ENCODE assay signal across 14 cellular contexts in genomic region chr12:122999986-123000420, GRCh38. TPM values are rescaled to one million over a fixed set of nuclear protein-coding genes. Genes with fewer than 3 reads are reported as not detected.
DNase-seq lines count a peak whose midpoint lies in the region; ATAC-seq and TF ChIP-seq lines count a peak whose summit lies in the region.
"Had no signal": no experiment of that assay in that cellular context is flagged by ENCODE, and none has a peak within 500 bp of the region (broad histone marks: within the 10 kb centered on the region; RNA-seq: fewer than 3 reads in every experiment).

No MANE protein-coding gene starts in this region.

- H2AFZ ChIP-seq in osteoblast (ENCODE audit: low read length), result no peak overlapping the region

- TF ChIP-seq CTCF in HEK293 (tag by site-specific recombination; IDR thresholded peaks at IDR 0.05) (no peak), osteoblast (IDR thresholded peaks at IDR 0.05; ENCODE audit: extremely low read depth, low read depth, low read length) (no peak)

- POLR2A ChIA-PET in HEK293 (lab: Yijun Ruan, JAX), result interaction anchor here (0.5 kb wide), 1 partner anchor 781 kb away, joined by 4 read pairs; no protein-coding TSS in a partner anchor
- POLR2A ChIA-PET in naive thymus-derived CD4-positive, alpha-beta T cell (lab: Charles Lee), result no interaction called here

- H3K79me2 ChIP-seq in osteoblast (ENCODE audit: insufficient read depth, low read length), result no peaks in the 10 kb centered on the region

- H3K36me3 ChIP-seq in HEK293 (ENCODE audit: control insufficient read depth in 2 of 2, insufficient read depth in 1 of 2, low read length in 2 of 2) (no peaks in the 10 kb centered on the region), osteoblast (ENCODE audit: insufficient read depth, low read length) (peaks cover 6% of the 10 kb centered on the region)
- H3K36me3 ChIP-seq in naive thymus-derived CD4-positive, alpha-beta T cell (ENCODE audit: control insufficient read depth in 2 of 3, insufficient read depth in 3 of 3, low read length in 3 of 3), result peaks cover 0 to 80% (median 6%) of the 10 kb centered on the region in 3 experiments
- H3K36me3 ChIP-seq: SJCRH30 had no signal

- no peak overlapping the region for H3K4me2 ChIP-seq in osteoblast (ENCODE audit: insufficient read depth, low read length)

- H3K27me3 ChIP-seq in osteoblast (ENCODE audit: insufficient read depth, low read length), result no peaks in the 10 kb centered on the region
- H3K27me3 ChIP-seq in naive thymus-derived CD4-positive, alpha-beta T cell (ENCODE audit: control insufficient read depth in 2 of 2, insufficient read depth in 2 of 2, low read length in 2 of 2), result no peaks in the 10 kb centered on the region
- H3K27me3 ChIP-seq: SJCRH30 had no signal

- H3K4me1 Mint-ChIP-seq in naive thymus-derived CD4-positive, alpha-beta T cell, result no peaks in the 10 kb centered on the region

- no peak overlapping the region for H3K27ac Mint-ChIP-seq in naive thymus-derived CD4-positive, alpha-beta T cell

- H3K4me3 Mint-ChIP-seq in naive thymus-derived CD4-positive, alpha-beta T cell, result no peak overlapping the region

- CTCF ChIA-PET in HEK293 (lab: Yijun Ruan, JAX), result no interaction called here
- CTCF ChIA-PET in naive thymus-derived CD4-positive, alpha-beta T cell (lab: Charles Lee), result interaction anchor here (0.6 kb wide), 1 partner anchor 195 kb away, joined by 3 read pairs; no protein-coding TSS in a partner anchor

- H3K27me3 Mint-ChIP-seq in naive thymus-derived CD4-positive, alpha-beta T cell, result no peaks in the 10 kb centered on the region

- DNase-seq in MV-4-11 (lab: John Stamatoyannopoulos, UW) (peak; percentile 15), amniotic epithelial cell (ENCODE audit: low read depth) (peak; percentile 11), osteoblast (ENCODE audit: insufficient read length, low spot score, missing footprints) (peak; percentile 36), activated gamma-delta T cell (lab: John Stamatoyannopoulos, UW) (no peak)
- no peak for DNase-seq in naive thymus-derived CD4-positive, alpha-beta T cell
- DNase-seq: DMS 273 treated with DMSO at 0.1 percent for 48 hours, NCI-H1092 treated with DMSO at 0.1 percent for 48 hours, NCI-H187, NCI-H510A treated with DMSO at 0.1 percent for 48 hours, SJCRH30, SW 1271 had no signal

- peaks cover 0 to 15% (median 4%) of the 10 kb centered on the region in 5 donors for H3K36me3 Mint-ChIP-seq in naive thymus-derived CD4-positive, alpha-beta T cell

- no peak overlapping the region for H3K4me3 ChIP-seq in HEK293 (ENCODE audit: low read depth, low read length)
- H3K4me3 ChIP-seq in osteoblast (ENCODE audit: insufficient read depth, low read length), result no peak overlapping the region
- no peak overlapping the region for H3K4me3 ChIP-seq in naive thymus-derived CD4-positive, alpha-beta T cell (ENCODE audit: low read length)
- H3K4me3 ChIP-seq: SJCRH30 had no signal

- H3K4me1 ChIP-seq in HEK293 (ENCODE audit: control insufficient read depth, insufficient read depth, low read length) (no peaks in the 10 kb centered on the region), osteoblast (ENCODE audit: insufficient read depth, low read length) (no peaks in the 10 kb centered on the region)
- H3K4me1 ChIP-seq in naive thymus-derived CD4-positive, alpha-beta T cell (ENCODE audit: control insufficient read depth in 2 of 2, insufficient read depth in 2 of 2, low read length in 2 of 2), result no peaks in the 10 kb centered on the region
- H3K4me1 ChIP-seq: SJCRH30 had no signal

- intact Hi-C loops in naive thymus-derived CD4-positive, alpha-beta T cell (cut with micrococcal nuclease), result no loop called here

- ATAC-seq in GM18867 (IDR thresholded peaks at IDR 0.05; ENCODE audit: unreplicated experiment) (no peak), esophagus mucosa (no peak)
- ATAC-seq in naive thymus-derived CD4-positive, alpha-beta T cell, result no peak

- H4K20me1 ChIP-seq in osteoblast (ENCODE audit: insufficient read depth, low read length), result no peaks in the 10 kb centered on the region

- no peaks in the 10 kb centered on the region for H3K9me3 ChIP-seq in HEK293 (ENCODE audit: control insufficient read depth, insufficient read depth, low read depth, low read length)
- H3K9me3 ChIP-seq in osteoblast (ENCODE audit: low read depth, low read length), result no peaks in the 10 kb centered on the region
- no peaks in the 10 kb centered on the region for H3K9me3 ChIP-seq in naive thymus-derived CD4-positive, alpha-beta T cell (ENCODE audit: control insufficient read depth in 2 of 3, low read length in 3 of 3)
- H3K9me3 ChIP-seq: SJCRH30 had no signal

- H3K9me3 Mint-ChIP-seq in naive thymus-derived CD4-positive, alpha-beta T cell, result peaks cover 0 to 3% (median 0%) of the 10 kb centered on the region in 11 donors

- H3K27ac ChIP-seq in HEK293 (ENCODE audit: extremely low read depth, low read depth, low read length) (no peak overlapping the region), osteoblast (ENCODE audit: low read depth, low read length) (no peak overlapping the region)
- H3K27ac ChIP-seq in naive thymus-derived CD4-positive, alpha-beta T cell (ENCODE audit: low read depth, low read length), result no peak overlapping the region
- H3K27ac ChIP-seq: SJCRH30 had no signal

TF ChIP-seq in HEK293, 187 proteins besides CTCF, POLR2A, EP300 and RAD21 (continues in another document):
- TF ChIP-seq ZNF518A (tag by site-specific recombination; conservative IDR thresholded peaks at IDR 0.05; ENCODE audit: low read depth) (no peak), ZNF121 (tag by site-specific recombination; IDR thresholded peaks at IDR 0.05) (0 out of 2 replicates have a peak, but pooled peaks have one; percentile 20), ZSCAN16 (tag by site-specific recombination; IDR thresholded peaks at IDR 0.05) (no peak), GLIS1 (tag by site-specific recombination; IDR thresholded peaks at IDR 0.05) (peak; percentile 81), EGR2 (tag by site-specific recombination; IDR thresholded peaks at IDR 0.05; ENCODE audit: low read depth) (peak; percentile 35; the same call in 1 of the 2 replicates), PRDM6 (tag by site-specific recombination; IDR thresholded peaks at IDR 0.05) (no peak), ZNF600 (tag by site-specific recombination; IDR thresholded peaks at IDR 0.05) (peak; percentile 35; the same call in 1 of the 2 replicates)

RNA-seq across cellular contexts. Expression of gene ARL6IP4, which starts 19.5 kb away (rescaled TPM):
- total RNA-seq in osteoblast (117 and 118 TPM in 2 replicates), esophagus mucosa (134 TPM)
- 100 to 1,000 TPM; 137 to 189 (median 169) TPM for total RNA-seq in naive thymus-derived CD4-positive, alpha-beta T cell
- polyA plus RNA-seq in naive thymus-derived CD4-positive, alpha-beta T cell, result 100 to 1,000 TPM; 201 to 295 TPM

RNA-seq across cellular contexts. Expression of gene OGFOD2, which starts 25.0 kb away (rescaled TPM):
- total RNA-seq in osteoblast (6.5 and 8.3 TPM in 2 replicates), esophagus mucosa (14.7 TPM)
- 10 to 100 TPM; 17.4 to 49.1 (median 27.2) TPM for total RNA-seq in naive thymus-derived CD4-positive, alpha-beta T cell
- polyA plus RNA-seq in naive thymus-derived CD4-positive, alpha-beta T cell, result 10 to 100 TPM; 16.8 to 19.5 TPM

RNA-seq across cellular contexts. Expression of gene ABCB9, which starts 33.7 kb away (rescaled TPM):
- 11.9 and 13.0 TPM in 2 replicates for total RNA-seq in osteoblast
- total RNA-seq in esophagus mucosa, result 4.9 TPM
- total RNA-seq in naive thymus-derived CD4-positive, alpha-beta T cell, result 1 to 10 TPM; 6.2 to 8.9 (median 7.1) TPM
- 1 to 10 TPM in 1 of 2 donors, under 1 TPM in 1; 0.74 to 1.5 TPM for polyA plus RNA-seq in naive thymus-derived CD4-positive, alpha-beta T cell

Comparison
In these comparisons a context has a peak if more than half of its experiments do, and no peak if none do; other contexts are left out.
1. DNase-seq: peak in MV-4-11 (single experiment), amniotic epithelial cell (single experiment) and osteoblast (single experiment); none in activated gamma-delta T cell (single experiment) and naive thymus-derived CD4-positive, alpha-beta T cell (0 of 9).